ENCODE assay signal across 21 cellular contexts in the genomic region with DNA sequence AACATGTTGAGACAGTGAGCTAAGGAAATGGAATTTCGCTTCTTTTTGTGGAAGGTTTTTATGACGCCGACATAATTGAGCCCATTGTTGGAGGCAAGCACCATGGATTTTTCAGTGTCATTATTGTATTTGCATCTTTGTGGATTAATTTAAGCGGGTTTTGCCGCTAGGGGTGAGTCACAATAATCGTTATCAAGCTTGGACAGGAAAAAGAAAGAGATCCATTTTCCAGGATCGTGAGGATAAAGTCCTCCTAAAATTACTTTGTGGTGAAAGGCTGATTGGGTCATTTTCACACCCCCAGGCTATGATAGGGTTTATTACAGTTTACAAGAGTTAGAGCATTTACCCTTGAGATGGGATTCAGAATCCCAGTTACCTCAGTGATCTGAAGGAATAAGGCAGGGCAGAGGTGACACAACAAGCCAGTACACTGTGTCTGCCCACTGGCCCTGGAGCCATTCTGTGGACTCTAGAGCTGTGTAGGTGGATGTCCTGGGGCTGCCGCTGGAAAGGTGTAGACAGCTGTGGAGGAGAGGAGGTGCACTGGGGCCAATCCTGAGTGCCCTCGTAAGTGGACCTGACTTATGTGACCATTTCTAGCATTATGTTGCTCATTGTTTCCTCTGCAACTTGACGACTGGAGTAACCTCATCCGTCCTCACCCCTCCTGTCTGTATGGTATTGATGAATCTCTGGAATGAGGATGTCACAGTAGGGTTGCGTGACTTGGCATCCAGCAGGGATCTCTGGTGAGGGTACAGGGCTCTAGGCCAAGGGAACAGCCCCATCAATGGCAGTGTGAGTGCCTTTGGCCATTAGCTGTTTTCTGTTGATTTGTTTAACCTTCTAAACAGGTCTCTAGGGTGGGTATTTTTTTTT.
A peak's percentile ranks its signal among the peaks of the same experiment; 100 is the strongest.
DNase-seq lines count a peak whose midpoint lies in the region; ATAC-seq, FAIRE-seq and TF ChIP-seq lines count a peak whose summit lies in the region.
"Had no signal": no experiment of that assay in that cellular context is flagged by ENCODE, and none has a peak within 500 bp of the region (broad histone marks: within the 10 kb centered on the region; RNA-seq: fewer than 3 reads in every experiment).

No MANE protein-coding gene starts in this region.

- no peak for TF ChIP-seq POLR2A in K562 (conservative IDR thresholded peaks at IDR 0.05)

- no peak overlapping the region for H2AFZ ChIP-seq in K562 (ENCODE audit: low read depth, low read length)

- H3K36me3 ChIP-seq in HAP-1 (replicated peaks) (no peaks in the 10 kb centered on the region), K562 (ENCODE audit: control insufficient read depth, insufficient read depth, low read length) (no peaks in the 10 kb centered on the region), MG63 (no peaks in the 10 kb centered on the region)
- H3K36me3 ChIP-seq: transverse colon had no signal

- H3K9me3 ChIP-seq in HAP-1 (no peaks in the 10 kb centered on the region; the same call in 1 of the 2 replicates), K562 (replicated peaks; ENCODE audit: control insufficient read depth, insufficient read depth, low read depth, low read length) (no peaks in the 10 kb centered on the region), MG63 (no peaks in the 10 kb centered on the region)
- H3K9me3 ChIP-seq: Caco-2, transverse colon had no signal

- POLR2A ChIA-PET in K562 (lab: Yijun Ruan, JAX), result no interaction called here

- H3K79me2 ChIP-seq in K562 (ENCODE audit: control insufficient read depth, insufficient read depth, low read length), result no peaks in the 10 kb centered on the region

- no peak overlapping the region for H3K9ac ChIP-seq in K562 (ENCODE audit: insufficient read depth in 1 of 2, low read depth in 2 of 2, low read length in 2 of 2)

- WGBS in K562 (ENCODE audit: insufficient coverage, low coverage, missing lambda C conversion rate), result 0% methylated on average over 11 of the region's 12 CpGs

- no peak overlapping the region for H3K4me2 ChIP-seq in K562 (ENCODE audit: insufficient read depth, low read length)

- TF ChIP-seq EP300 in K562 (IDR thresholded peaks at IDR 0.05; ENCODE audit: low read length), result no peak

- no peak for TF ChIP-seq RAD21 in K562 (CRISPR knock-in tag; conservative IDR thresholded peaks at IDR 0.05 in 1 of 2, IDR thresholded peaks at IDR 0.05 in 1 of 2)

- no peaks in the 10 kb centered on the region for H4K20me1 ChIP-seq in K562 (replicated peaks; ENCODE audit: control insufficient read depth, insufficient read depth, low read length)

- no peaks in the 10 kb centered on the region for H3K9me3 Mint-ChIP-seq in glutamatergic neuron (ENCODE audit: unreplicated experiment)
- H3K9me3 Mint-ChIP-seq: natural killer cell treated with Interleukin-12 subunit alpha and Interleukin-12 subunit beta and Interleukin-15 and Interleukin-18, amount 100 ng/mL, for 72 hours; stimulated activated naive CD8-positive, alpha-beta T cell treated with anti-CD3 and anti-CD28 coated beads, Interleukin-15, Interleukin-2, amounts not matched to agents 100 ng/mL and 50 ng/mL, for 24 hours had no signal

- H3K27ac Mint-ChIP-seq in glutamatergic neuron (ENCODE audit: unreplicated experiment), result no peak overlapping the region
- H3K27ac Mint-ChIP-seq: natural killer cell treated with Interleukin-12 subunit alpha and Interleukin-12 subunit beta and Interleukin-15 and Interleukin-18, amount 100 ng/mL, for 72 hours; stimulated activated naive CD8-positive, alpha-beta T cell treated with anti-CD3 and anti-CD28 coated beads, Interleukin-15, Interleukin-2, amounts not matched to agents 100 ng/mL and 50 ng/mL, for 24 hours had no signal

- CTCF ChIA-PET in K562 (lab: Yijun Ruan, JAX; ENCODE audit: low intra/inter-chr PET ratio), result no interaction called here

- no peaks in the 10 kb centered on the region for H3K36me3 Mint-ChIP-seq in glutamatergic neuron (ENCODE audit: unreplicated experiment)
- H3K36me3 Mint-ChIP-seq: natural killer cell treated with Interleukin-12 subunit alpha and Interleukin-12 subunit beta and Interleukin-15 and Interleukin-18, amount 100 ng/mL, for 72 hours had no signal

- ATAC-seq in K562, result no peak
- no peak for ATAC-seq in HG02642 (IDR thresholded peaks at IDR 0.05; ENCODE audit: poor library complexity, unreplicated experiment)
- ATAC-seq: PC-3 had no signal

- H3K4me1 Mint-ChIP-seq in glutamatergic neuron (ENCODE audit: low read depth, unreplicated experiment), result no peaks in the 10 kb centered on the region

- in situ Hi-C loops in HAP-1 (cut with MboI; ENCODE audit: low sequenced_read_pairs), result no loop called here
- in situ Hi-C loops in K562 (cut with MboI), result no loop called here

- no peaks in the 10 kb centered on the region for H3K27me3 Mint-ChIP-seq in glutamatergic neuron (ENCODE audit: unreplicated experiment)
- H3K27me3 Mint-ChIP-seq: natural killer cell treated with Interleukin-12 subunit alpha and Interleukin-12 subunit beta and Interleukin-15 and Interleukin-18, amount 100 ng/mL, for 72 hours; stimulated activated naive CD8-positive, alpha-beta T cell treated with anti-CD3 and anti-CD28 coated beads, Interleukin-15, Interleukin-2, amounts not matched to agents 100 ng/mL and 50 ng/mL, for 24 hours had no signal

- no peak overlapping the region for H3K4me3 ChIP-seq in HAP-1
- no peak overlapping the region for H3K4me3 ChIP-seq in K562
- H3K4me3 ChIP-seq in MG63, result no peak overlapping the region
- H3K4me3 ChIP-seq: transverse colon had no signal

- intact Hi-C loops in K562 (cut with micrococcal nuclease), result no loop called here

- H3K27me3 ChIP-seq in HAP-1 (ENCODE audit: low read depth) (no peaks in the 10 kb centered on the region), K562 (ENCODE audit: control insufficient read depth in 2 of 2, insufficient read depth in 2 of 2, low read length in 2 of 2) (no peaks in the 10 kb centered on the region), MG63 (no peaks in the 10 kb centered on the region)
- H3K27me3 ChIP-seq: transverse colon had no signal

- no peak overlapping the region for H3K27ac ChIP-seq in K562 (ENCODE audit: extremely low read depth, low read depth, low read length)
- H3K27ac ChIP-seq: transverse colon, VCaP had no signal

- TF ChIP-seq CTCF in K562 (IDR thresholded peaks at IDR 0.05 in 2 of 3, conservative IDR thresholded peaks at IDR 0.05 in 1 of 3; ENCODE audit: insufficient read depth in 2 of 3, low read depth in 1 of 3, low read length in 3 of 3) (no peak), glutamatergic neuron (IDR thresholded peaks at IDR 0.05; ENCODE audit: partially characterized antibody, unreplicated experiment) (no peak)

- BruUV-seq in K562 (replicated peaks; lab: Mats Ljungman, UMichigan), result no TSS peak

- H3K4me3 Mint-ChIP-seq in glutamatergic neuron (ENCODE audit: unreplicated experiment), result no peak overlapping the region
- H3K4me3 Mint-ChIP-seq: natural killer cell treated with Interleukin-12 subunit alpha and Interleukin-12 subunit beta and Interleukin-15 and Interleukin-18, amount 100 ng/mL, for 72 hours; stimulated activated naive CD8-positive, alpha-beta T cell treated with anti-CD3 and anti-CD28 coated beads, Interleukin-15, Interleukin-2, amounts not matched to agents 100 ng/mL and 50 ng/mL, for 24 hours had no signal

- no peaks in the 10 kb centered on the region for H3K9me1 ChIP-seq in K562 (ENCODE audit: control insufficient read depth, insufficient read depth, low read length)

- DNase-seq in HAP-1 (ENCODE audit: low spot score in 2 of 2) (peak; percentile 77 to 95), NCI-H2196 (lab: John Stamatoyannopoulos, UW; ENCODE audit: unreplicated experiment) (peak; percentile 31), K562 (ENCODE audit: extremely low read depth in 1 of 4, low spot score in 3 of 4) (no peak), mucosa of gallbladder (ENCODE audit: low spot score) (peak; percentile 80), MG63 (no peak), glutamatergic neuron (no peak)
- DNase-seq in activated CD4-positive, alpha-beta T cell treated with anti-CD3 and anti-CD28 coated beads for 48 hours, result no peak
- DNase-seq: activated CD4-positive, alpha-beta T cell treated with anti-CD3 and anti-CD28 coated beads, Interleukin-2, amount 50 U/mL, for 48 hours; amniotic stem cell; Caco-2; kidney glomerular epithelial cell; NCI-H526; PC-3; posterior cingulate gyrus; SIG-M5; transverse colon had no signal

- H3K4me1 ChIP-seq in HAP-1 (peaks cover 26% of the 10 kb centered on the region), K562 (replicated peaks in 1 of 2; ENCODE audit: control insufficient read depth in 2 of 2, insufficient read depth in 2 of 2, low read length in 2 of 2) (no peaks in the 10 kb centered on the region)
- H3K4me1 ChIP-seq: Caco-2, transverse colon had no signal

- no peak for FAIRE-seq in K562 (lab: Jason Lieb, UNC)
- FAIRE-seq: H1 had no signal

TF ChIP-seq in K562, 482 proteins besides CTCF, POLR2A, EP300 and RAD21:
- TF ChIP-seq DMBX1 (CRISPR knock-in tag; IDR thresholded peaks at IDR 0.05; ENCODE audit: borderline replicate concordance), result no peak
- TF ChIP-seq, protein P1, sequence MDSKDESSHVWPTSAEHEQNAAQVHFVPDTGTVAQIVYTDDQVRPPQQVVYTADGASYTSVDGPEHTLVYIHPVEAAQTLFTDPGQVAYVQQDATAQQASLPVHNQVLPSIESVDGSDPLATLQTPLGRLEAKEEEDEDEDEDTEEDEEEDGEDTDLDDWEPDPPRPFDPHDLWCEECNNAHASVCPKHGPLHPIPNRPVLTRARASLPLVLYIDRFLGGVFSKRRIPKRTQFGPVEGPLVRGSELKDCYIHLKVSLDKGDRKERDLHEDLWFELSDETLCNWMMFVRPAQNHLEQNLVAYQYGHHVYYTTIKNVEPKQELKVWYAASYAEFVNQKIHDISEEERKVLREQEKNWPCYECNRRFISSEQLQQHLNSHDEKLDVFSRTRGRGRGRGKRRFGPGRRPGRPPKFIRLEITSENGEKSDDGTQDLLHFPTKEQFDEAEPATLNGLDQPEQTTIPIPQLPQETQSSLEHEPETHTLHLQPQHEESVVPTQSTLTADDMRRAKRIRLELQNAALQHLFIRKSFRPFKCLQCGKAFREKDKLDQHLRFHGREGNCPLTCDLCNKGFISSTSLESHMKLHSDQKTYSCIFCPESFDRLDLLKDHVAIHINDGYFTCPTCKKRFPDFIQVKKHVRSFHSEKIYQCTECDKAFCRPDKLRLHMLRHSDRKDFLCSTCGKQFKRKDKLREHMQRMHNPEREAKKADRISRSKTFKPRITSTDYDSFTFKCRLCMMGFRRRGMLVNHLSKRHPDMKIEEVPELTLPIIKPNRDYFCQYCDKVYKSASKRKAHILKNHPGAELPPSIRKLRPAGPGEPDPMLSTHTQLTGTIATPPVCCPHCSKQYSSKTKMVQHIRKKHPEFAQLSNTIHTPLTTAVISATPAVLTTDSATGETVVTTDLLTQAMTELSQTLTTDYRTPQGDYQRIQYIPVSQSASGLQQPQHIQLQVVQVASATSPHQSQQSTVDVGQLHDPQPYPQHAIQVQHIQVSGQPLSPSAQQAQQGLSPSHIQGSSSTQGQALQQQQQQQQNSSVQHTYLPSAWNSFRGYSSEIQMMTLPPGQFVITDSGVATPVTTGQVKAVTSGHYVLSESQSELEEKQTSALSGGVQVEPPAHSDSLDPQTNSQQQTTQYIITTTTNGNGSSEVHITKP (IDR thresholded peaks at IDR 0.05; ENCODE audit: partially characterized antibody), result peak; percentile 12

Comparison
In these comparisons a context has a peak if more than half of its experiments do, and no peak if none do; other contexts are left out.
1. DNase-seq: peak in HAP-1 (2 of 2), NCI-H2196 (single experiment) and mucosa of gallbladder (single experiment); none in K562 (0 of 4), MG63 (single experiment), activated CD4-positive, alpha-beta T cell treated with anti-CD3 and anti-CD28 coated beads for 48 hours (single experiment) and glutamatergic neuron (single experiment).